33 cellular contexts compared by ENCODE assay signal in the genomic region with DNA sequence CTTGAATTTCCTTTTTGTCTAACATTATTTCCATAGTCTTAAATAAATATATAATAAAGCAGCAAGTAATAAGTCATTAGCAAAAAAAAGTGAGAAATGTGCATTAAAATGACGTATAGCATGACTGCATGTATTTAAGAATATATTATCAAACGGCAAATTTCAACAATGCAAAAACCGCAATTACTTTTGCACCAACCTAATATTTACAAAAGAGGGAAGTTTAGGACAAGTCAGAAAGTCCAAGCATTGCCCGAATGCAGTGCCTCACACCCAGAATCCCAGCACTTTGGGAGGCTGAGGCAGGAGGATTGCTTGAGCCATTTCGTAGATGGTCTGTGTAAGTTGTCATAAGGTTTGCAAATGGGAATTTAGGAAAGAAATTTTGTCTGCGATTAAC.
"Had no signal": no experiment of that assay in that cellular context is flagged by ENCODE, and none has a peak within 500 bp of the region (broad histone marks: within the 10 kb centered on the region; RNA-seq: fewer than 3 reads in every experiment).

No MANE protein-coding gene starts in this region.

- H3K27me3 ChIP-seq: adrenal gland, body of pancreas, brain microvascular endothelial cell, breast epithelium had no signal

- DNase-seq: activated B cell treated with CpG ODN at 0.5 μM for 24 hours; activated CD4-positive, alpha-beta memory T cell treated with anti-CD3 and anti-CD28 coated beads for 36 hours; activated CD4-positive, alpha-beta T cell treated with anti-CD3 and anti-CD28 coated beads for 4 hours; activated CD4-positive, alpha-beta T cell treated with anti-CD3 and anti-CD28 coated beads, Interleukin-2, amount 10 ng/mL, durations not matched to agents 24 days and 14 days; activated CD4-positive, alpha-beta T cell treated with anti-CD3 and anti-CD28 coated beads, Interleukin-2, amount 50 U/mL, for 1 hour; activated CD4-positive, alpha-beta T cell treated with anti-CD3 and anti-CD28 coated beads, Interleukin-2, amount 50 U/mL, for 4 hours; activated CD4-positive, CD25-positive, alpha-beta regulatory T cell treated with anti-CD3 and anti-CD28 coated beads, Interleukin-2, amount 50 U/mL, for 72 hours; activated CD8-positive, alpha-beta memory T cell treated with anti-CD3 and anti-CD28 coated beads, Interleukin-2, amount 50 U/mL, for 4 hours; activated CD8-positive, alpha-beta T cell treated with anti-CD3 and anti-CD28 coated beads for 36 hours; activated effector memory CD4-positive, alpha-beta T cell treated with anti-CD3 and anti-CD28 coated beads, Interleukin-2, amount 50 U/mL, for 16 hours; activated gamma-delta T cell treated with Interleukin-2 at 50 U/mL for 16 hours; activated naive CD4-positive, alpha-beta T cell; activated naive CD4-positive, alpha-beta T cell treated with anti-CD3 and anti-CD28 coated beads for 36 hours; activated naive CD4-positive, alpha-beta T cell treated with anti-CD3 and anti-CD28 coated beads, Interleukin-2, amount 50 U/mL, for 16 hours; activated naive CD8-positive, alpha-beta T cell treated with anti-CD3 and anti-CD28 coated beads for 36 hours; activated T-cell treated with anti-CD3 and anti-CD28 coated beads for 4 hours; activated T-cell treated with anti-CD3 and anti-CD28 coated beads, Interleukin-2, amount 50 U/mL, for 1 hour; activated T-cell treated with anti-CD3 and anti-CD28 coated beads, Interleukin-2, amount 50 U/mL, for 4 hours; activated T-cell treated with anti-CD3 and anti-CD28 coated beads, Interleukin-2, amount 50 U/mL, for 72 hours; adrenal gland; amniotic stem cell; aorta; body of pancreas; brain microvascular endothelial cell; central memory CD4-positive, alpha-beta T cell; T-helper 2 cell; T-helper 9 cell had no signal

- ATAC-seq: activated CD8-positive, alpha-beta T cell treated with anti-CD3 and anti-CD28 coated beads for 36 hours; activated naive CD4-positive, alpha-beta T cell treated with anti-CD3 and anti-CD28 coated beads, Interleukin-2, amount 50 U/mL, for 72 hours; activated T-cell treated with anti-CD3 and anti-CD28 coated beads, Interleukin-2, amount 50 U/mL, for 4 hours; activated T-cell treated with anti-CD3 and anti-CD28 coated beads, Interleukin-2, amount 50 U/mL, for 72 hours; activated T-helper 17 cell treated with anti-CD3 and anti-CD28 coated beads, Interleukin-2, amount 50 U/mL, for 72 hours; body of pancreas had no signal

- H3K4me1 ChIP-seq: body of pancreas, breast epithelium had no signal

- H3K27ac ChIP-seq: adrenal gland, body of pancreas, brain microvascular endothelial cell, breast epithelium, VCaP had no signal

- FAIRE-seq: astrocyte, TTC549 had no signal

- H3K36me3 ChIP-seq: adrenal gland, brain microvascular endothelial cell, breast epithelium had no signal

- H3K4me3 ChIP-seq: adrenal gland, body of pancreas, breast epithelium had no signal

- H3K9me3 ChIP-seq: adrenal gland, body of pancreas, breast epithelium had no signal
